In the genomic region with DNA sequence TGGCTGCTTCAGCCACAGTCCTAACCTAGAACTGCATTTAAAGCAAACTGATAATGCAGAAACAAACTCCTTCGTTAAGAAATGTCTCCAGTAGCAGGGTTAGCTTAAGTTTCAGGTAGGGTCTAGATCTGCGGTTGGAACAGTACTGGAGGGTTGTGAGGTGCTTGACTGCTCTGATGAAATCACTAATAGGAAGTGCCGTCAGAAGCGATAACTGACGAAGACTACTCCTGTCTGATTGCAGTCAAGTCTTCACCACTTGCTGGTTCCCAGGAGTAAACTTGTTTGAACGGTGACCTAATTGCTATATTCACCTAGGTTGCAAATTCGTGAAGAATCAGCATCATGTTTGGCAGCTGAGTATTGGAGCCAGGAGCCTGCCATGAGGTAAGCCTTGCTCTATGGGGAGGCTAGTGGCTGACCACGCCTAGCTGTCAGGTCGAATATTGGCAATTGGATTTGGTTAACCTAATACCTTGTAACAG, we compare ENCODE assay signal across 8 cellular contexts. TPM values are rescaled to one million over a fixed set of nuclear protein-coding genes. Genes with fewer than 3 reads are reported as not detected.
A peak's percentile ranks its signal among the peaks of the same experiment; 100 is the strongest.
DNase-seq lines count a peak whose midpoint lies in the region; ATAC-seq and TF ChIP-seq lines count a peak whose summit lies in the region.

No MANE protein-coding gene starts in this region.

- no peaks in the 10 kb centered on the region for H3K27me3 ChIP-seq in PC-9 (ENCODE audit: insufficient read depth, low read depth)

- TF ChIP-seq CTCF in PC-9 (conservative IDR thresholded peaks at IDR 0.05), result no peak

- H2AFZ ChIP-seq in PC-9, result no peak overlapping the region

- TF ChIP-seq POLR2A in GM18951 (IDR thresholded peaks at IDR 0.05; ENCODE audit: extremely low read depth, insufficient read depth, insufficient read length), result peak; percentile 36

- peaks cover 4 to 45% (median 13%) of the 10 kb centered on the region in 3 donors for H3K36me3 Mint-ChIP-seq in naive thymus-derived CD8-positive, alpha-beta T cell

- H3K79me2 ChIP-seq in PC-9 (ENCODE audit: low read depth), result peaks cover 43% of the 10 kb centered on the region

- H3K4me3 Mint-ChIP-seq in naive thymus-derived CD8-positive, alpha-beta T cell, result peak overlapping the region; percentile 98 to 100 (median 99)

- H3K4me3 ChIP-seq in PC-9, result peak overlapping the region; percentile 98

- H3K9me2 ChIP-seq in PC-9 (ENCODE audit: insufficient read depth), result no peaks in the 10 kb centered on the region

- peak in 1 of 2 donors; percentile 29 for ATAC-seq in naive thymus-derived CD8-positive, alpha-beta T cell
- ATAC-seq in HG02981 (IDR thresholded peaks at IDR 0.05; ENCODE audit: unreplicated experiment) (no peak), HG03354 (IDR thresholded peaks at IDR 0.05; ENCODE audit: poor library complexity, severe bottlenecking, unreplicated experiment) (no peak)

- peak overlapping the region; percentile 90 to 99 (median 98) for H3K27ac Mint-ChIP-seq in naive thymus-derived CD8-positive, alpha-beta T cell

- H4K20me1 ChIP-seq in PC-9 (ENCODE audit: insufficient read depth), result peaks cover 38% of the 10 kb centered on the region

- CTCF ChIA-PET in PC-9 (lab: Charles Lee), result interaction anchor here (0.7 kb wide), 1 partner anchor 63 kb away, joined by 4 read pairs; no protein-coding TSS in a partner anchor

- peak overlapping the region; percentile 88 for H3K27ac ChIP-seq in PC-9

- DNase-seq in PC-9 (no peak), dermis blood vessel endothelial cell (peak; percentile 49), UCSD-AML1 (lab: John Stamatoyannopoulos, UW; ENCODE audit: unreplicated experiment) (no peak), retina (no peak)
- peak in 6 of 10 donors; percentile 3 to 54 (median 32) for DNase-seq in naive thymus-derived CD8-positive, alpha-beta T cell

- H3K4me1 ChIP-seq in PC-9 (replicated peaks; ENCODE audit: insufficient read depth), result peaks cover 20% of the 10 kb centered on the region

- H3K4me1 Mint-ChIP-seq in naive thymus-derived CD8-positive, alpha-beta T cell, result peaks cover 42 to 66% (median 52%) of the 10 kb centered on the region in 4 donors

- H3K9me3 Mint-ChIP-seq in naive thymus-derived CD8-positive, alpha-beta T cell, result no peaks in the 10 kb centered on the region

- peaks cover 41% of the 10 kb centered on the region for H3K36me3 ChIP-seq in PC-9 (ENCODE audit: low read depth)

- H3F3A ChIP-seq in PC-9 (ENCODE audit: insufficient read depth, low read depth), result peaks cover 62% of the 10 kb centered on the region

- peak overlapping the region; percentile 87 for H3K4me2 ChIP-seq in PC-9

- no peaks in the 10 kb centered on the region for H3K27me3 Mint-ChIP-seq in naive thymus-derived CD8-positive, alpha-beta T cell

- H3K9me3 ChIP-seq in PC-9 (ENCODE audit: insufficient read depth, low read depth), result no peaks in the 10 kb centered on the region

- POLR2A ChIA-PET in PC-9 (lab: Charles Lee; ENCODE audit: unreplicated experiment), result interaction anchor here (0.5 to 0.9 kb wide), 2 partner anchors 76 to 654 kb away, joined by 4 read pairs; no protein-coding TSS in a partner anchor
- POLR2A ChIA-PET in naive thymus-derived CD8-positive, alpha-beta T cell (lab: Charles Lee), result interaction anchor here (2.4 to 5.5 kb wide), 3 partner anchors 13 to 59 kb away, joined by 7 to 58 read pairs (median 34); a partner anchor contains a TSS

- intact Hi-C loops in PC-9 (cut with micrococcal nuclease; ENCODE audit: unreplicated experiment), result loop anchor here (2.0 to 5.0 kb wide), 3 partner anchors 21 to 223 kb away; a partner anchor contains a TSS

- BruUV-seq in PC-9 (replicated peaks; lab: Mats Ljungman, UMichigan), result no TSS peak

- in situ Hi-C loops in GM18951 (cut with MboI; ENCODE audit: low sequenced_read_pairs, unreplicated experiment), result loop anchor here (10.0 kb wide), 1 partner anchor 55 kb away; a partner anchor contains a TSS

RNA-seq across cellular contexts. Expression of a gene that starts 24.5 kb away (rescaled TPM):
- total RNA-seq in PC-9 (2021) (3.1 and 5.3 TPM in 2 replicates), dermis blood vessel endothelial cell (40.0 and 48.8 TPM in 2 replicates)
- 10 to 100 TPM; 60.9 to 65.0 TPM for total RNA-seq in naive thymus-derived CD8-positive, alpha-beta T cell
- 100 to 1,000 TPM in 1 of 3 donors, 10 to 100 TPM in 2; 87.0 to 109 (median 90.6) TPM for polyA plus RNA-seq in naive thymus-derived CD8-positive, alpha-beta T cell

RNA-seq across cellular contexts. Expression of a gene that starts 52.1 kb away (rescaled TPM):
- total RNA-seq in PC-9 (2021) (14.0 and 15.8 TPM in 2 replicates), dermis blood vessel endothelial cell (2.6 and 4.5 TPM in 2 replicates)
- total RNA-seq in naive thymus-derived CD8-positive, alpha-beta T cell, result 1 to 10 TPM; 7.4 to 8.9 TPM
- polyA plus RNA-seq in naive thymus-derived CD8-positive, alpha-beta T cell, result 1 to 10 TPM; 1.8 to 3.1 (median 2.1) TPM

RNA-seq across cellular contexts. Expression of a gene that starts 59.0 kb away (rescaled TPM):
- total RNA-seq in PC-9 (2021), result 2,044 and 2,361 TPM in 2 replicates
- 1,676 and 1,882 TPM in 2 replicates for total RNA-seq in dermis blood vessel endothelial cell
- 100 to 1,000 TPM; 724 to 751 TPM for total RNA-seq in naive thymus-derived CD8-positive, alpha-beta T cell
- 1,000 to 10,000 TPM; 1,803 to 2,753 (median 2,352) TPM for polyA plus RNA-seq in naive thymus-derived CD8-positive, alpha-beta T cell

Comparison
In these comparisons a context has a peak if more than half of its experiments do, and no peak if none do; other contexts are left out.
1. DNase-seq: peak in dermis blood vessel endothelial cell (single experiment) and naive thymus-derived CD8-positive, alpha-beta T cell (6 of 10); none in PC-9 (0 of 2), UCSD-AML1 (single experiment) and retina (single experiment).